8 cellular contexts compared by ENCODE assay signal in genomic region chr7:99919814-99920618, GRCh38. TPM values are rescaled to one million over a fixed set of nuclear protein-coding genes. Genes with fewer than 3 reads are reported as not detected.
A peak's percentile ranks its signal among the peaks of the same experiment; 100 is the strongest.
DNase-seq lines count a peak whose midpoint lies in the region; ATAC-seq and TF ChIP-seq lines count a peak whose summit lies in the region.

No MANE protein-coding gene starts in this region.

- peaks cover 3% of the 10 kb centered on the region for H3K4me1 Mint-ChIP-seq in endodermal cell

- no peak for TF ChIP-seq POLR2A in ovary (IDR thresholded peaks at IDR 0.05)

- H3K4me3 ChIP-seq in DND-41 (ENCODE audit: low read depth in 1 of 2, low read length in 2 of 2) = peak overlapping the region; percentile 67 to 83
- H3K4me3 ChIP-seq in OCI-LY3 (ENCODE audit: low read length) = peak overlapping the region; percentile 89
- H3K4me3 ChIP-seq in endodermal cell (ENCODE audit: low read length) = peak overlapping the region; percentile 85
- peak overlapping the region; percentile 95 for H3K4me3 ChIP-seq in ovary

- DNase-seq in DND-41 = no peak
- DNase-seq in endodermal cell = no peak
- DNase-seq in ovary = no peak
- DNase-seq in left colon = no peak
- DNase-seq in activated CD8-positive, alpha-beta memory T cell treated with anti-CD3 and anti-CD28 coated beads, Interleukin-2, amount 50 U/mL, for 48 hours = no peak
- no peak for DNase-seq in germinal center (ENCODE audit: low spot score)

- H2AFZ ChIP-seq in DND-41 (ENCODE audit: low read depth, low read length) (peak overlapping the region; percentile 88), OCI-LY3 (ENCODE audit: low read depth, low read length) (peak overlapping the region; percentile 79)

- ATAC-seq in DND-41 (ENCODE audit: insufficient read depth, low read depth) (no peak), HG03439 (IDR thresholded peaks at IDR 0.05; ENCODE audit: unreplicated experiment) (no peak), left colon (no peak)

- peak overlapping the region; percentile 75 for H3K4me2 ChIP-seq in DND-41 (ENCODE audit: insufficient read depth, low read length)
- H3K4me2 ChIP-seq in OCI-LY3 (ENCODE audit: low read length) = peak overlapping the region; percentile 82

- peaks cover 27% of the 10 kb centered on the region for H3K9me3 Mint-ChIP-seq in endodermal cell

- WGBS in endodermal cell (ENCODE audit: insufficient coverage in 1 of 2, insufficient read length in 1 of 2), 2 experiments = 84 to 89% methylated on average over 4 to 8 of the region's 8 CpGs
- 43 to 55% (median 54%) methylated on average over 8 of the region's 8 CpGs for WGBS in ovary, 3 donors

- H4K20me1 ChIP-seq in DND-41 (ENCODE audit: insufficient read depth, low read length) (peaks cover 8% of the 10 kb centered on the region), OCI-LY3 (ENCODE audit: insufficient read depth, low read length) (0 out of 2 replicates have a peak, but pooled peaks cover 8% of the 10 kb centered on the region)

- intact Hi-C loops in ovary (cut with DNase I) (no loop called here), left colon (cut with DNase I, micrococcal nuclease) (no loop called here)

- H3K36me3 ChIP-seq in DND-41 (ENCODE audit: insufficient read depth, low read length) = peaks cover 29% of the 10 kb centered on the region
- peaks cover 29% of the 10 kb centered on the region for H3K36me3 ChIP-seq in OCI-LY3 (replicated peaks; ENCODE audit: low read depth, low read length)
- peaks cover 9% of the 10 kb centered on the region for H3K36me3 ChIP-seq in endodermal cell (ENCODE audit: control insufficient read depth, insufficient read depth, low read length)
- H3K36me3 ChIP-seq in ovary = no peaks in the 10 kb centered on the region

- peaks cover 7% of the 10 kb centered on the region for H3K27me3 Mint-ChIP-seq in endodermal cell (ENCODE audit: insufficient read depth)

- peaks cover 43% of the 10 kb centered on the region for H3K4me1 ChIP-seq in DND-41 (ENCODE audit: insufficient read depth, low read length)
- peaks cover 16% of the 10 kb centered on the region for H3K4me1 ChIP-seq in OCI-LY3 (ENCODE audit: low read length)
- H3K4me1 ChIP-seq in endodermal cell (ENCODE audit: control insufficient read depth, insufficient read depth, low read length) = no peaks in the 10 kb centered on the region
- H3K4me1 ChIP-seq in ovary (ENCODE audit: insufficient read depth) = peaks cover 9% of the 10 kb centered on the region

- H3K79me2 ChIP-seq in DND-41 (ENCODE audit: insufficient read depth, low read length) (peaks cover 56% of the 10 kb centered on the region), OCI-LY3 (ENCODE audit: low read length) (peaks cover 52% of the 10 kb centered on the region)

- H3K9ac ChIP-seq in DND-41 (ENCODE audit: low read depth, low read length) (peak overlapping the region; percentile 83), OCI-LY3 (ENCODE audit: low read length) (peak overlapping the region; percentile 90), endodermal cell (ENCODE audit: extremely low read depth, low read length, poor library complexity, severe bottlenecking) (peak overlapping the region; percentile 36)

- TF ChIP-seq CTCF in DND-41 (IDR thresholded peaks at IDR 0.05; ENCODE audit: borderline replicate concordance, extremely low read depth, low read length, poor library complexity, severe bottlenecking) = no peak
- TF ChIP-seq CTCF in OCI-LY3 (IDR thresholded peaks at IDR 0.05; ENCODE audit: low read depth, low read length) = no peak
- no peak for TF ChIP-seq CTCF in endodermal cell (conservative IDR thresholded peaks at IDR 0.05)
- no peak for TF ChIP-seq CTCF in ovary (IDR thresholded peaks at IDR 0.05)

- H3K4me3 Mint-ChIP-seq in endodermal cell = peak overlapping the region; percentile 73

- H3K9me3 ChIP-seq in DND-41 (ENCODE audit: insufficient read depth, low read length, severe bottlenecking) (peaks cover 4% of the 10 kb centered on the region), OCI-LY3 (ENCODE audit: insufficient read depth, low read length) (no peaks in the 10 kb centered on the region), endodermal cell (ENCODE audit: control insufficient read depth, low read length) (peaks cover 16% of the 10 kb centered on the region), ovary (no peaks in the 10 kb centered on the region)

- H3K27ac Mint-ChIP-seq in endodermal cell = peak overlapping the region; percentile 52

- TF ChIP-seq EP300 in ovary (IDR thresholded peaks at IDR 0.05) = no peak

- H3K27me3 ChIP-seq in DND-41 (ENCODE audit: insufficient read depth, low read length, poor library complexity) (no peaks in the 10 kb centered on the region), OCI-LY3 (ENCODE audit: low read depth, low read length) (no peaks in the 10 kb centered on the region), endodermal cell (ENCODE audit: control insufficient read depth, insufficient read depth, low read length, poor library complexity, severe bottlenecking) (peaks cover 20% of the 10 kb centered on the region), ovary (no peaks in the 10 kb centered on the region)

- H3K36me3 Mint-ChIP-seq in endodermal cell (ENCODE audit: low read depth) = peaks cover 12% of the 10 kb centered on the region

- peak overlapping the region; percentile 90 for H3K27ac ChIP-seq in DND-41 (ENCODE audit: low read length)
- peak overlapping the region; percentile 50 for H3K27ac ChIP-seq in OCI-LY3 (ENCODE audit: low read length)
- no peak overlapping the region for H3K27ac ChIP-seq in endodermal cell (ENCODE audit: low read depth, low read length)
- peak overlapping the region; percentile 78 to 80 for H3K27ac ChIP-seq in ovary

RNA-seq across cellular contexts. Expression of gene TRIM4, which starts 0.7 kb away (rescaled TPM):
- total RNA-seq in endodermal cell = 10 to 100 TPM; 10.5 to 13.2 TPM
- polyA plus RNA-seq in endodermal cell (2013, experiment 1 of 2) = 17.3 TPM
- polyA plus RNA-seq in endodermal cell (2013, experiment 2 of 2) = 13.8 TPM
- 10 to 100 TPM; 31.7 to 58.9 (median 45.1) TPM for total RNA-seq in ovary
- 10 to 100 TPM; 42.2 to 64.8 TPM for polyA plus RNA-seq in ovary
- 10 to 100 TPM; 21.5 to 23.8 TPM for total RNA-seq in left colon

RNA-seq across cellular contexts. Expression of gene GJC3, which starts 9.4 kb away (rescaled TPM):
- 1 to 10 TPM in 1 of 2 donors, under 1 TPM in 1; 0.82 to 1.4 TPM for total RNA-seq in endodermal cell
- 0.43 TPM for polyA plus RNA-seq in endodermal cell (2013, experiment 1 of 2)
- polyA plus RNA-seq in endodermal cell (2013, experiment 2 of 2) = not detected
- 1 to 10 TPM in 1 of 7 donors, under 1 TPM in 3, not detected in 3; 0.18 to 1.3 (median 0.29) TPM for total RNA-seq in ovary
- polyA plus RNA-seq in ovary = under 1 TPM; 0.42 to 0.45 TPM
- not detected for total RNA-seq in left colon

RNA-seq across cellular contexts. Expression of gene OR2AE1, which starts 43.2 kb away (rescaled TPM):
- total RNA-seq in endodermal cell (not detected), ovary (under 1 TPM in 1 of 7 donors, not detected in 6; 0.57 TPM), left colon (not detected)
- not detected for polyA plus RNA-seq in endodermal cell (2013, experiment 1 of 2)
- not detected for polyA plus RNA-seq in endodermal cell (2013, experiment 2 of 2)
- polyA plus RNA-seq in ovary = not detected

RNA-seq across cellular contexts. Expression of gene AZGP1, which starts 55.8 kb away (rescaled TPM):
- total RNA-seq in endodermal cell (not detected), ovary (10 to 100 TPM in 1 of 7 donors, 1 to 10 TPM in 3, under 1 TPM in 3; 0.34 to 21.3 (median 2.3) TPM), left colon (1 to 10 TPM; 3.4 to 4.8 TPM)
- 0.39 TPM for polyA plus RNA-seq in endodermal cell (2013, experiment 1 of 2)
- polyA plus RNA-seq in endodermal cell (2013, experiment 2 of 2) = not detected
- 1 to 10 TPM; 1.3 to 5.4 TPM for polyA plus RNA-seq in ovary

Comparison
In these comparisons a context has a peak if more than half of its experiments do, and no peak if none do; other contexts are left out.
1. H3K9ac ChIP-seq: peak in every context shown above with its lines; median percentile 90 in OCI-LY3; 83 in DND-41; 36 in endodermal cell.